13 cellular contexts compared by ENCODE assay signal in genomic region chr9:81103597-81104471, GRCh38.
DNase-seq lines count a peak whose midpoint lies in the region; ATAC-seq, FAIRE-seq and TF ChIP-seq lines count a peak whose summit lies in the region.
"Had no signal": no experiment of that assay in that cellular context is flagged by ENCODE, and none has a peak within 500 bp of the region (broad histone marks: within the 10 kb centered on the region; RNA-seq: fewer than 3 reads in every experiment).

No MANE protein-coding gene starts in this region.

- no peak overlapping the region for H3K27ac ChIP-seq in IMR-90 (ENCODE audit: insufficient read depth, low read length)
- H3K27ac ChIP-seq in HepG2 (ENCODE audit: extremely low read length, insufficient read depth, low read length), result no peak overlapping the region
- no peak overlapping the region for H3K27ac ChIP-seq in CD8-positive, alpha-beta T cell (ENCODE audit: low read depth, low read length)
- H3K27ac ChIP-seq: heart left ventricle, SJCRH30 had no signal

- H3K4me1 ChIP-seq in IMR-90 (ENCODE audit: control insufficient read depth, insufficient read depth, low read length) (no peaks in the 10 kb centered on the region), HepG2 (ENCODE audit: insufficient read depth, low read length) (no peaks in the 10 kb centered on the region; the same call in 1 of the 2 replicates)
- no peaks in the 10 kb centered on the region for H3K4me1 ChIP-seq in CD8-positive, alpha-beta T cell (ENCODE audit: insufficient read depth, low read length)

- H3K4me2 ChIP-seq in IMR-90 (ENCODE audit: low read depth, low read length), result no peak overlapping the region
- H3K4me2 ChIP-seq in HepG2 (ENCODE audit: low read depth, low read length), result no peak overlapping the region

- H3K4me3 ChIP-seq in BJ (ENCODE audit: low read depth, low read length) (no peak overlapping the region), IMR-90 (ENCODE audit: insufficient read depth, low read depth, low read length) (no peak overlapping the region), astrocyte of the spinal cord (ENCODE audit: low read depth, low read length) (no peak overlapping the region), HepG2 (replicated peaks in 1 of 3; ENCODE audit: insufficient read depth in 1 of 3, low read depth in 2 of 3, low read length in 3 of 3) (no peak overlapping the region)
- H3K4me3 ChIP-seq in CD8-positive, alpha-beta T cell (ENCODE audit: low read depth, low read length), result no peak overlapping the region
- H3K4me3 ChIP-seq: heart left ventricle, SJCRH30 had no signal

- H4K20me1 ChIP-seq in IMR-90 (ENCODE audit: insufficient read depth, low read length) (no peaks in the 10 kb centered on the region), HepG2 (ENCODE audit: insufficient read depth, low read length) (no peaks in the 10 kb centered on the region)

- dilution Hi-C loops in IMR-90 (cut with HindIII; ENCODE audit: low sequenced_read_pairs, unreplicated experiment), result no loop called here

- H3K4me1 Mint-ChIP-seq in CD8-positive, alpha-beta T cell (ENCODE audit: low read depth), result no peaks in the 10 kb centered on the region

- H3K36me3 Mint-ChIP-seq in CD8-positive, alpha-beta T cell, result no peaks in the 10 kb centered on the region
- H3K36me3 Mint-ChIP-seq: stimulated activated naive B cell treated with anti-CD40 and anti-IgM and Interleukin-4, amounts not matched to agents 10 μg/mL and 1 μg/mL and 100 μg/mL, for 72 hours had no signal

- FAIRE-seq in HepG2 (lab: Jason Lieb, UNC), result no peak

- H3K27me3 Mint-ChIP-seq in CD8-positive, alpha-beta T cell (ENCODE audit: low read depth), result peaks cover 3% of the 10 kb centered on the region

- H2BK20ac ChIP-seq in IMR-90 (ENCODE audit: low read depth, low read length), result no peak overlapping the region

- no peak overlapping the region for H3K18ac ChIP-seq in IMR-90 (ENCODE audit: low read depth, low read length)

- H2BK5ac ChIP-seq in IMR-90 (ENCODE audit: low read depth, low read length, poor library complexity, severe bottlenecking), result no peak overlapping the region

- no peak overlapping the region for H3K4ac ChIP-seq in IMR-90 (ENCODE audit: low read depth, low read length)

- H2AFZ ChIP-seq in IMR-90 (replicated peaks; ENCODE audit: low read length, poor library complexity) (no peak overlapping the region), HepG2 (ENCODE audit: low read length) (no peak overlapping the region)

- peaks cover 2% of the 10 kb centered on the region for H3K9me3 Mint-ChIP-seq in CD8-positive, alpha-beta T cell

- WGBS in IMR-90 (ENCODE audit: extremely low coverage in 2 of 2, insufficient read length in 1 of 2), 2 experiments, result 83 to 100% methylated on average over 1 of the region's 10 CpGs
- WGBS in HepG2 (ENCODE audit: low lambda C conversion rate), result 11% methylated on average over 10 of the region's 10 CpGs

- no peaks in the 10 kb centered on the region for H3K79me2 ChIP-seq in HepG2 (ENCODE audit: insufficient read depth, low read length)

- H3K36me3 ChIP-seq in BJ (ENCODE audit: control insufficient read depth, insufficient read depth, low read length) (no peaks in the 10 kb centered on the region), IMR-90 (ENCODE audit: control insufficient read depth, insufficient read depth, low read length) (no peaks in the 10 kb centered on the region), HepG2 (replicated peaks in 1 of 2; ENCODE audit: control insufficient read depth in 1 of 2, insufficient read depth in 2 of 2, low read length in 2 of 2) (no peaks in the 10 kb centered on the region)
- no peaks in the 10 kb centered on the region for H3K36me3 ChIP-seq in CD8-positive, alpha-beta T cell (ENCODE audit: insufficient read depth, low read length)
- H3K36me3 ChIP-seq: heart left ventricle, SJCRH30 had no signal

- H3K9me3 ChIP-seq in IMR-90 (ENCODE audit: control insufficient read depth, insufficient read depth, low read length) (no peaks in the 10 kb centered on the region), HepG2 (ENCODE audit: low read length) (no peaks in the 10 kb centered on the region)
- H3K9me3 ChIP-seq in CD8-positive, alpha-beta T cell (ENCODE audit: low read length), result no peaks in the 10 kb centered on the region
- H3K9me3 ChIP-seq: heart left ventricle, SJCRH30 had no signal

- TF ChIP-seq RAD21 in IMR-90 (IDR thresholded peaks at IDR 0.05; ENCODE audit: low read length), result peak; percentile 36
- no peak for TF ChIP-seq RAD21 in HepG2 (CRISPR knock-in tag; IDR thresholded peaks at IDR 0.05)

- BruUV-seq in IMR-90 (replicated peaks; lab: Mats Ljungman, UMichigan) (no TSS peak), HepG2 (replicated peaks; lab: Mats Ljungman, UMichigan) (no TSS peak)

- TF ChIP-seq CTCF in BJ (IDR thresholded peaks at IDR 0.05; ENCODE audit: insufficient read depth, low read depth, low read length) (peak; percentile 23; the same call in 1 of the 2 replicates), IMR-90 (conservative IDR thresholded peaks at IDR 0.05; ENCODE audit: low read depth, low read length) (peak; percentile 36), astrocyte of the spinal cord (IDR thresholded peaks at IDR 0.05; ENCODE audit: low read depth, low read length) (peak; percentile 57), HepG2 (CRISPR knock-in tag; IDR thresholded peaks at IDR 0.05) (no peak)
- TF ChIP-seq CTCF in CD8-positive, alpha-beta T cell (IDR thresholded peaks at IDR 0.05), result no peak

- H2AK5ac ChIP-seq in IMR-90 (ENCODE audit: low read depth, low read length), result no peak overlapping the region

- no peaks in the 10 kb centered on the region for H3K27me3 ChIP-seq in BJ (ENCODE audit: control insufficient read depth, insufficient read depth, low read length)
- no peaks in the 10 kb centered on the region; the same call in 1 of the 2 replicates for H3K27me3 ChIP-seq in IMR-90 (ENCODE audit: control insufficient read depth, insufficient read depth, low read length)
- no peaks in the 10 kb centered on the region for H3K27me3 ChIP-seq in HepG2 (ENCODE audit: control insufficient read depth in 1 of 2, insufficient read depth in 2 of 2, low read length in 2 of 2)
- no peaks in the 10 kb centered on the region for H3K27me3 ChIP-seq in CD8-positive, alpha-beta T cell (ENCODE audit: insufficient read depth, low read length)
- H3K27me3 ChIP-seq: SJCRH30 had no signal

- no peak overlapping the region for H4K91ac ChIP-seq in IMR-90 (ENCODE audit: insufficient read depth, low read depth, low read length)

- H3K23ac ChIP-seq in IMR-90 (ENCODE audit: low read depth, low read length), result no peak overlapping the region

- no peak overlapping the region for H2BK15ac ChIP-seq in IMR-90 (ENCODE audit: low read depth, low read length)

- no peak overlapping the region for H3K56ac ChIP-seq in IMR-90 (ENCODE audit: extremely low read depth, insufficient read depth, low read length)

- POLR2A ChIA-PET in BJ (lab: Charles Lee) (no interaction called here), IMR-90 (lab: Charles Lee; ENCODE audit: unreplicated experiment) (no interaction called here), HepG2 (lab: Yijun Ruan, JAX) (no interaction called here)
- POLR2A ChIA-PET in CD8-positive, alpha-beta T cell (lab: Charles Lee), result no interaction called here

- H2BK120ac ChIP-seq in IMR-90 (ENCODE audit: low read depth, low read length), result no peak overlapping the region

- no peak overlapping the region for H4K8ac ChIP-seq in IMR-90 (ENCODE audit: low read depth in 2 of 2, low read length in 2 of 2)

- no peak overlapping the region for H2AK9ac ChIP-seq in IMR-90 (replicated peaks; ENCODE audit: low read depth, low read length, poor library complexity)

- H3K79me1 ChIP-seq in IMR-90 (ENCODE audit: low read depth in 1 of 2, low read length in 2 of 2), result no peaks in the 10 kb centered on the region

- no peak overlapping the region for H3K4me3 Mint-ChIP-seq in CD8-positive, alpha-beta T cell
- H3K4me3 Mint-ChIP-seq: stimulated activated naive B cell treated with anti-CD40 and anti-IgM and Interleukin-4, amounts not matched to agents 10 μg/mL and 1 μg/mL and 100 μg/mL, for 72 hours had no signal

- H3K27ac Mint-ChIP-seq in CD8-positive, alpha-beta T cell, result no peak overlapping the region
- H3K27ac Mint-ChIP-seq: stimulated activated naive B cell treated with anti-CD40 and anti-IgM and Interleukin-4, amounts not matched to agents 10 μg/mL and 1 μg/mL and 100 μg/mL, for 72 hours had no signal

- H3K9ac ChIP-seq in IMR-90 (ENCODE audit: low read depth, low read length) (no peak overlapping the region), HepG2 (ENCODE audit: insufficient read depth, low read depth, low read length) (no peak overlapping the region)

- H3K14ac ChIP-seq in IMR-90 (replicated peaks; ENCODE audit: low read depth, low read length), result no peak overlapping the region

- CTCF ChIA-PET in BJ (lab: Yijun Ruan, JAX), result no interaction called here
- CTCF ChIA-PET in IMR-90 (lab: Yijun Ruan, JAX), result interaction anchor here (0.6 to 1.4 kb wide), 9 partner anchors 8 to 1827 kb away, joined by 3 to 8 read pairs (median 4); no protein-coding TSS in a partner anchor
- CTCF ChIA-PET in HepG2 (lab: Yijun Ruan, JAX; ENCODE audit: low intra/inter-chr PET ratio, low total read pairs), result no interaction called here
- CTCF ChIA-PET in CD8-positive, alpha-beta T cell (lab: Charles Lee), result no interaction called here

- intact Hi-C loops in IMR-90 (cut with micrococcal nuclease), result no loop called here
- intact Hi-C loops in HepG2 (cut with micrococcal nuclease; ENCODE audit: unreplicated experiment), result no loop called here
- intact Hi-C loops in CD8-positive, alpha-beta T cell (cut with DNase I, micrococcal nuclease), result no loop called here

- ATAC-seq in IMR-90 (ENCODE audit: low read depth) (no peak; the same call in 1 of the 2 replicates), HepG2 (no peak; the same call in 2 of the 3 replicates), HG03095 (IDR thresholded peaks at IDR 0.05; ENCODE audit: unreplicated experiment) (no peak), HG02884 (IDR thresholded peaks at IDR 0.05; ENCODE audit: unreplicated experiment) (no peak), HG02798 (IDR thresholded peaks at IDR 0.05; ENCODE audit: poor library complexity, unreplicated experiment) (no peak)
- no peak for ATAC-seq in CD8-positive, alpha-beta T cell
- ATAC-seq: heart left ventricle; stimulated activated naive B cell treated with anti-CD40 and anti-IgM and Interleukin-4, amounts not matched to agents 10 μg/mL and 1 μg/mL and 100 μg/mL, for 72 hours had no signal

- H3K9me1 ChIP-seq in IMR-90 (ENCODE audit: insufficient read depth, low read length), result no peaks in the 10 kb centered on the region

- DNase-seq in BJ (ENCODE audit: low read depth) (no peak), IMR-90 (no peak), astrocyte of the spinal cord (ENCODE audit: low read depth, low spot score) (peak; percentile 19), HepG2 (ENCODE audit: low spot score) (no peak)
- no peak for DNase-seq in CD8-positive, alpha-beta T cell
- DNase-seq: amygdala; heart left ventricle; NCI-H187; SJCRH30; stimulated activated naive B cell treated with anti-CD40 and anti-IgM and Interleukin-4, amounts not matched to agents 10 μg/mL and 1 μg/mL and 100 μg/mL, for 72 hours had no signal

- no peak overlapping the region for H4K5ac ChIP-seq in IMR-90 (ENCODE audit: low read depth, low read length)

- in situ Hi-C loops in IMR-90 (cut with MboI; ENCODE audit: low sequenced_read_pairs) (no loop called here), astrocyte of the spinal cord (cut with HindIII; ENCODE audit: low sequenced_read_pairs) (no loop called here), HepG2 (cut with HindIII; ENCODE audit: extremely low pct_ligation_motif_present, low pct_unique_long_range_greater_than_20kb) (no loop called here)

- TF ChIP-seq EP300 in HepG2 (IDR thresholded peaks at IDR 0.05; ENCODE audit: low read depth in 2 of 2, low read length in 2 of 2) (no peak), HepG2 (CRISPR knock-in tag; IDR thresholded peaks at IDR 0.05; ENCODE audit: borderline replicate concordance) (no peak)

- TF ChIP-seq POLR2A in IMR-90 (IDR thresholded peaks at IDR 0.05; ENCODE audit: low read depth, low read length) (no peak), HepG2 (IDR thresholded peaks at IDR 0.05; ENCODE audit: insufficient read depth in 1 of 2, low read depth in 2 of 2, low read length in 2 of 2) (no peak)

Comparison
In these comparisons a context has a peak if more than half of its experiments do, and no peak if none do; other contexts are left out.
1. CTCF ChIP-seq: peak in BJ (single experiment), IMR-90 (single experiment) and astrocyte of the spinal cord (single experiment); none in HepG2 (single experiment) and CD8-positive, alpha-beta T cell (single experiment).